Comparison of ENCODE assay signal across 27 cellular contexts in genomic region chr4:94722270-94722669, GRCh38. TPM values are rescaled to one million over a fixed set of nuclear protein-coding genes. Genes with fewer than 3 reads are reported as not detected.
"Had no signal": no experiment of that assay in that cellular context is flagged by ENCODE, and none has a peak within 500 bp of the region (broad histone marks: within the 10 kb centered on the region; RNA-seq: fewer than 3 reads in every experiment).

No MANE protein-coding gene starts in this region.

- H3K4me3 ChIP-seq: stomach, tibial nerve had no signal

- H3K9me3 ChIP-seq: stomach had no signal

- H3K36me3 Mint-ChIP-seq: immature natural killer cell; memory B cell; naive thymus-derived CD4-positive, alpha-beta T cell; stimulated activated naive B cell treated with anti-CD40 and anti-IgM and Interleukin-4, amounts not matched to agents 10 μg/mL and 1 μg/mL and 100 μg/mL, for 72 hours had no signal

- H3K9me3 Mint-ChIP-seq: activated CD8-positive, alpha-beta T cell treated with anti-CD3 and anti-CD28 coated beads for 36 hours; activated T-cell treated with anti-CD3 and anti-CD28 coated beads, Interleukin-2, amount 50 U/mL, for 4 hours; activated T-helper 17 cell treated with anti-CD3 and anti-CD28 coated beads, Interleukin-2, amount 50 U/mL, for 72 hours; central memory CD8-positive, alpha-beta T cell; dendritic cell treated with granulocyte-macrophage colony-stimulating factor and Interleukin-4, amounts not matched to agents 40 ng/mL and 50 ng/mL, for 4 days; immature natural killer cell; memory B cell; stimulated activated naive B cell treated with anti-CD40 and anti-IgM and Interleukin-4, amounts not matched to agents 10 μg/mL and 1 μg/mL and 100 μg/mL, for 72 hours had no signal

- H3K27ac Mint-ChIP-seq: activated CD8-positive, alpha-beta T cell treated with anti-CD3 and anti-CD28 coated beads for 36 hours; activated T-helper 17 cell treated with anti-CD3 and anti-CD28 coated beads, Interleukin-2, amount 50 U/mL, for 72 hours; dendritic cell treated with granulocyte-macrophage colony-stimulating factor and Interleukin-4, amounts not matched to agents 40 ng/mL and 50 ng/mL, for 4 days; endodermal cell; immature natural killer cell; memory B cell; naive thymus-derived CD4-positive, alpha-beta T cell; stimulated activated naive B cell treated with anti-CD40 and anti-IgM and Interleukin-4, amounts not matched to agents 10 μg/mL and 1 μg/mL and 100 μg/mL, for 72 hours had no signal

- H3K4me1 Mint-ChIP-seq: activated T-helper 17 cell treated with anti-CD3 and anti-CD28 coated beads, Interleukin-2, amount 50 U/mL, for 72 hours; central memory CD8-positive, alpha-beta T cell; naive thymus-derived CD4-positive, alpha-beta T cell had no signal

- DNase-seq: activated CD4-positive, alpha-beta T cell treated with anti-CD3 and anti-CD28 coated beads, Interleukin-2, amount 50 U/mL, for 1 hour; activated CD8-positive, alpha-beta T cell treated with anti-CD3 and anti-CD28 coated beads for 36 hours; activated gamma-delta T cell treated with Interleukin-2 at 50 U/mL for 16 hours; activated naive CD4-positive, alpha-beta T cell treated with anti-CD3 and anti-CD28 coated beads, Interleukin-2, amount 50 U/mL, for 16 hours; activated T-cell treated with anti-CD3 and anti-CD28 coated beads, Interleukin-2, amount 50 U/mL, for 4 hours; endodermal cell; foreskin fibroblast; head of caudate nucleus; hippocampal formation; kidney; left colon; midbrain; naive thymus-derived CD4-positive, alpha-beta T cell; occipital lobe; right cardiac atrium; stimulated activated CD4-positive, alpha-beta T cell treated with anti-CD3 and anti-CD28 coated beads, Interleukin-15, amount 100 ng/mL, for 24 hours; stimulated activated CD4-positive, alpha-beta T cell treated with anti-CD3 and anti-CD28 coated beads, Interleukin-2, amount 100 ng/mL, for 24 hours; stimulated activated naive B cell treated with anti-CD40 and anti-IgM and Interleukin-4, amounts not matched to agents 10 μg/mL and 1 μg/mL and 100 μg/mL, for 72 hours; stomach; T1000 had no signal

- H3K36me3 ChIP-seq: stomach, tibial nerve had no signal

- H3K27me3 ChIP-seq: stomach, tibial nerve had no signal

- H3K4me1 ChIP-seq: stomach had no signal

- H3K4me3 Mint-ChIP-seq: activated CD8-positive, alpha-beta T cell treated with anti-CD3 and anti-CD28 coated beads for 36 hours; activated T-cell treated with anti-CD3 and anti-CD28 coated beads, Interleukin-2, amount 50 U/mL, for 4 hours; activated T-helper 17 cell treated with anti-CD3 and anti-CD28 coated beads, Interleukin-2, amount 50 U/mL, for 72 hours; central memory CD8-positive, alpha-beta T cell; dendritic cell treated with granulocyte-macrophage colony-stimulating factor and Interleukin-4, amounts not matched to agents 40 ng/mL and 50 ng/mL, for 4 days; endodermal cell; immature natural killer cell; memory B cell; naive thymus-derived CD4-positive, alpha-beta T cell; stimulated activated naive B cell treated with anti-CD40 and anti-IgM and Interleukin-4, amounts not matched to agents 10 μg/mL and 1 μg/mL and 100 μg/mL, for 72 hours had no signal

- ATAC-seq: activated CD8-positive, alpha-beta T cell treated with anti-CD3 and anti-CD28 coated beads for 36 hours; activated T-cell treated with anti-CD3 and anti-CD28 coated beads, Interleukin-2, amount 50 U/mL, for 4 hours; activated T-helper 17 cell treated with anti-CD3 and anti-CD28 coated beads, Interleukin-2, amount 50 U/mL, for 72 hours; esophagus mucosa; left colon; naive thymus-derived CD4-positive, alpha-beta T cell; right cardiac atrium had no signal

- H3K27ac ChIP-seq: stomach, tibial nerve had no signal

- H3K27me3 Mint-ChIP-seq: activated CD8-positive, alpha-beta T cell treated with anti-CD3 and anti-CD28 coated beads for 36 hours; dendritic cell treated with granulocyte-macrophage colony-stimulating factor and Interleukin-4, amounts not matched to agents 40 ng/mL and 50 ng/mL, for 4 days had no signal

RNA-seq across cellular contexts. Expression of gene BMPR1B, which starts 35.5 kb away (rescaled TPM):
- total RNA-seq: activated CD8-positive, alpha-beta T cell treated with anti-CD3 and anti-CD28 coated beads for 36 hours; activated T-cell treated with anti-CD3 and anti-CD28 coated beads, Interleukin-2, amount 50 U/mL, for 4 hours; activated T-helper 17 cell treated with anti-CD3 and anti-CD28 coated beads, Interleukin-2, amount 50 U/mL, for 72 hours had no signal
- polyA plus RNA-seq: immature natural killer cell had no signal
